Comparison of ENCODE assay signal across 1 cellular context in genomic region chr1:1021010-1021845, GRCh38.
TF ChIP-seq lines count a peak whose summit lies in the region.

No MANE protein-coding gene starts in this region.

TF ChIP-seq in GM23338, 12 proteins besides CTCF, POLR2A, EP300 and RAD21 (continued from another document):
- TF ChIP-seq REST (IDR thresholded peaks at IDR 0.05; ENCODE audit: unreplicated experiment): no peak
- TF ChIP-seq POLR2AphosphoS5 (IDR thresholded peaks at IDR 0.05; ENCODE audit: low read depth): no peak
- TF ChIP-seq EZH2phosphoT487 (IDR thresholded peaks at IDR 0.05; ENCODE audit: unreplicated experiment): no peak
- no peak for TF ChIP-seq ZNF114 (CRISPR knock-in tag; IDR thresholded peaks at IDR 0.05)
- no peak for TF ChIP-seq ZNF331 (CRISPR knock-in tag; IDR thresholded peaks at IDR 0.05; ENCODE audit: low read depth)
- no peak for TF ChIP-seq CREB1 (CRISPR knock-in tag; IDR thresholded peaks at IDR 0.05; ENCODE audit: low read depth)
- TF ChIP-seq JUNB (IDR thresholded peaks at IDR 0.05; ENCODE audit: unreplicated experiment): no peak
- TF ChIP-seq ZNF462 (CRISPR knock-in tag; IDR thresholded peaks at IDR 0.05): no peak
- TF ChIP-seq EZH2 (IDR thresholded peaks at IDR 0.05; ENCODE audit: low read depth, unreplicated experiment): no peak
- no peak for TF ChIP-seq STAT1 (IDR thresholded peaks at IDR 0.05; ENCODE audit: unreplicated experiment)
- TF ChIP-seq NANOG (IDR thresholded peaks at IDR 0.05; ENCODE audit: borderline replicate concordance): no peak
